ENCODE assay signal across 9 cellular contexts in genomic region chr1:1629430-1630190, GRCh38. TPM values are rescaled to one million over a fixed set of nuclear protein-coding genes. Genes with fewer than 3 reads are reported as not detected.
A peak's percentile ranks its signal among the peaks of the same experiment; 100 is the strongest.
DNase-seq lines count a peak whose midpoint lies in the region; ATAC-seq and TF ChIP-seq lines count a peak whose summit lies in the region.
"Had no signal": no experiment of that assay in that cellular context is flagged by ENCODE, and none has a peak within 500 bp of the region (broad histone marks: within the 10 kb centered on the region; RNA-seq: fewer than 3 reads in every experiment).

No MANE protein-coding gene starts in this region.

- no peaks in the 10 kb centered on the region for H3K79me2 ChIP-seq in DND-41 (ENCODE audit: insufficient read depth, low read length)

- H3K27me3 ChIP-seq in DND-41 (ENCODE audit: insufficient read depth, low read length, poor library complexity), result no peaks in the 10 kb centered on the region
- peaks cover 19% of the 10 kb centered on the region for H3K27me3 ChIP-seq in colonic mucosa
- no peaks in the 10 kb centered on the region for H3K27me3 ChIP-seq in WERI-Rb-1 (ENCODE audit: insufficient read depth, low read depth, severe bottlenecking)

- no peak for TF ChIP-seq CTCF in DND-41 (IDR thresholded peaks at IDR 0.05; ENCODE audit: borderline replicate concordance, extremely low read depth, low read length, poor library complexity, severe bottlenecking)
- no peak for TF ChIP-seq CTCF in colonic mucosa (IDR thresholded peaks at IDR 0.05)
- no peak for TF ChIP-seq CTCF in WERI-Rb-1 (IDR thresholded peaks at IDR 0.05; ENCODE audit: low read depth, low read length)

- no peak overlapping the region; the same call in 1 of the 2 replicates for H2AFZ ChIP-seq in DND-41 (ENCODE audit: low read depth, low read length)

- H3K4me1 ChIP-seq in DND-41 (ENCODE audit: insufficient read depth, low read length), result peaks cover 15% of the 10 kb centered on the region
- peaks cover 5% of the 10 kb centered on the region for H3K4me1 ChIP-seq in colonic mucosa

- H3K36me3 ChIP-seq in DND-41 (ENCODE audit: insufficient read depth, low read length) (no peaks in the 10 kb centered on the region), colonic mucosa (no peaks in the 10 kb centered on the region), WERI-Rb-1 (no peaks in the 10 kb centered on the region)

- peak overlapping the region; percentile 79 for H3K4me2 ChIP-seq in DND-41 (ENCODE audit: insufficient read depth, low read length)

- H3K27ac ChIP-seq in DND-41 (ENCODE audit: low read length) (peak overlapping the region; percentile 49; the same call in 1 of the 2 replicates), colonic mucosa (no peak overlapping the region), WERI-Rb-1 (no peak overlapping the region)

- DNase-seq in DND-41 (peak; percentile 70), colonic mucosa (peak; percentile 46), DMS79 treated with DMSO at 0.1 percent for 48 hours (lab: John Stamatoyannopoulos, UW) (no peak), WERI-Rb-1 (no peak)
- DNase-seq in activated CD4-positive, CD25-positive, alpha-beta regulatory T cell treated with anti-CD3 and anti-CD28 coated beads, Interleukin-2, amount 50 U/mL, for 16 hours (ENCODE audit: low read depth, low spot score), result peak; percentile 44
- peak; percentile 54 to 69 for DNase-seq in stimulated activated CD4-positive, alpha-beta T cell treated with anti-CD3 and anti-CD28 coated beads, Interleukin-1b, Interleukin-23, amount 100 ng/mL, for 4 hours (ENCODE audit: low read depth in 2 of 2)

- H4K20me1 ChIP-seq in DND-41 (ENCODE audit: insufficient read depth, low read length), result no peaks in the 10 kb centered on the region; the same call in 1 of the 2 replicates

- H3K4me3 ChIP-seq in DND-41 (ENCODE audit: low read depth in 1 of 2, low read length in 2 of 2) (peak overlapping the region in 1 of 2 experiments; percentile 41; a peak in 2 of 4 replicates), colonic mucosa (peak overlapping the region; percentile 13), WERI-Rb-1 (ENCODE audit: low read depth, low read length) (no peak overlapping the region)

- intact Hi-C loops in colonic mucosa (cut with DNase I), result no loop called here

- H3K9ac ChIP-seq in DND-41 (ENCODE audit: low read depth, low read length) (no peak overlapping the region), colonic mucosa (ENCODE audit: low read depth in 2 of 2, low read length in 2 of 2) (peak overlapping the region in 1 of 2 donors; percentile 27)

- H3K9me3 ChIP-seq in DND-41 (ENCODE audit: insufficient read depth, low read length, severe bottlenecking), result no peaks in the 10 kb centered on the region
- H3K9me3 ChIP-seq in colonic mucosa, result no peaks in the 10 kb centered on the region
- H3K9me3 ChIP-seq in WERI-Rb-1 (ENCODE audit: severe bottlenecking), result no peaks in the 10 kb centered on the region

- ATAC-seq in DND-41 (ENCODE audit: insufficient read depth, low read depth) (peak; percentile 39), HG03108 (IDR thresholded peaks at IDR 0.05; ENCODE audit: unreplicated experiment) (no peak), HG03196 (IDR thresholded peaks at IDR 0.05; ENCODE audit: unreplicated experiment) (no peak)

RNA-seq across cellular contexts. Expression of gene MMP23B, which starts 2.4 kb away (rescaled TPM):
- 1 to 10 TPM; 3.0 to 5.8 TPM for total RNA-seq in colonic mucosa
- total RNA-seq: M059J had no signal

RNA-seq across cellular contexts. Expression of gene MIB2, which starts 14.3 kb away (rescaled TPM):
- total RNA-seq in colonic mucosa, result 100 to 1,000 TPM in 1 of 2 donors, 10 to 100 TPM in 1; 57.0 to 121 TPM

RNA-seq across cellular contexts. Expression of gene CDK11B, which starts 29.2 kb away (rescaled TPM):
- total RNA-seq in colonic mucosa, result 10 to 100 TPM; 31.8 to 44.7 TPM

RNA-seq across cellular contexts. Expression of gene FNDC10, which starts 29.7 kb away (rescaled TPM):
- total RNA-seq in colonic mucosa, result 1 to 10 TPM; 2.9 to 4.2 TPM

RNA-seq across cellular contexts. Expression of gene SSU72, which starts 54.9 kb away (rescaled TPM):
- total RNA-seq in colonic mucosa, result 100 to 1,000 TPM; 120 to 175 TPM

Comparison
In these comparisons a context has a peak if more than half of its experiments do, and no peak if none do; other contexts are left out.
1. DNase-seq: peak in DND-41 (single experiment), activated CD4-positive, CD25-positive, alpha-beta regulatory T cell treated with anti-CD3 and anti-CD28 coated beads, Interleukin-2, amount 50 U/mL, for 16 hours (single experiment), colonic mucosa (single experiment) and stimulated activated CD4-positive, alpha-beta T cell treated with anti-CD3 and anti-CD28 coated beads, Interleukin-1b, Interleukin-23, amount 100 ng/mL, for 4 hours (2 of 2); none in DMS79 treated with DMSO at 0.1 percent for 48 hours (single experiment) and WERI-Rb-1 (single experiment).